ENCODE assay signal across 31 cellular contexts in genomic region chr2:46732127-46732526, GRCh38.
"Had no signal": no experiment of that assay in that cellular context is flagged by ENCODE, and none has a peak within 500 bp of the region (broad histone marks: within the 10 kb centered on the region; RNA-seq: fewer than 3 reads in every experiment).

No MANE protein-coding gene starts in this region.

- H3K9me3 ChIP-seq: breast epithelium, heart right ventricle, lower lobe of right lung, mucosa of descending colon, ovary, right lobe of liver, thoracic aorta had no signal

- H3K4me3 Mint-ChIP-seq: activated CD4-positive, alpha-beta memory T cell treated with anti-CD3 and anti-CD28 coated beads, Interleukin-2, amount 10 ng/mL, durations not matched to agents 7 days and 5 days; activated CD4-positive, alpha-beta T cell treated with anti-CD3 and anti-CD28 coated beads, Interleukin-2, amount 10 ng/mL, durations not matched to agents 24 days and 14 days; activated naive CD4-positive, alpha-beta T cell treated with anti-CD3 and anti-CD28 coated beads, Interleukin-2, amount 10 ng/mL, durations not matched to agents 7 days and 5 days; activated T-cell treated with anti-CD3 and anti-CD28 coated beads, Interleukin-2, amount 50 U/mL, for 24 hours; dendritic cell treated with granulocyte-macrophage colony-stimulating factor and Interleukin-4, amounts not matched to agents 40 ng/mL and 50 ng/mL, for 4 days; endodermal cell; natural killer cell treated with Interleukin-12 subunit alpha and Interleukin-12 subunit beta and Interleukin-15 and Interleukin-18, amount 100 ng/mL, for 72 hours; stimulated activated naive CD8-positive, alpha-beta T cell treated with anti-CD3 and anti-CD28 coated beads, Interleukin-15, Interleukin-2, amounts not matched to agents 100 ng/mL and 50 ng/mL, for 24 hours; T-helper 1 cell treated with Interleukin-12 subunit alpha and Interleukin-12 subunit beta and Interleukin-4 antibody, amounts not matched to agents 30 μg/mL and 1 μg/mL, for 36 hours had no signal

- H3K9me3 Mint-ChIP-seq: dendritic cell treated with granulocyte-macrophage colony-stimulating factor and Interleukin-4, amounts not matched to agents 40 ng/mL and 50 ng/mL, for 4 days; natural killer cell treated with Interleukin-12 subunit alpha and Interleukin-12 subunit beta and Interleukin-15 and Interleukin-18, amount 100 ng/mL, for 72 hours had no signal

- DNase-seq: activated CD4-positive, alpha-beta memory T cell treated with anti-CD3 and anti-CD28 coated beads, Interleukin-2, amount 10 ng/mL, durations not matched to agents 7 days and 5 days; activated CD4-positive, alpha-beta T cell treated with anti-CD3 and anti-CD28 coated beads, Interleukin-2, amount 10 ng/mL, durations not matched to agents 24 days and 14 days; activated CD4-positive, CD25-positive, alpha-beta regulatory T cell treated with anti-CD3 and anti-CD28 coated beads, Interleukin-2, amount 50 U/mL, for 72 hours; activated CD8-positive, alpha-beta memory T cell treated with anti-CD3 and anti-CD28 coated beads, Interleukin-2, amount 50 U/mL, for 48 hours; activated gamma-delta T cell; activated naive CD4-positive, alpha-beta T cell treated with anti-CD3 and anti-CD28 coated beads, Interleukin-2, amount 10 ng/mL, durations not matched to agents 7 days and 5 days; activated T-cell treated with anti-CD3 and anti-CD28 coated beads, Interleukin-2, amount 50 U/mL, for 24 hours; amygdala; central memory CD4-positive, alpha-beta T cell; endodermal cell; foreskin melanocyte; heart right ventricle; lower lobe of right lung; mesendoderm; mucosa of descending colon; ovary; right lobe of liver; stimulated activated CD4-positive, alpha-beta T cell treated with anti-CD3 and anti-CD28 coated beads, Interleukin-2, amount 100 ng/mL, for 48 hours; T1000; trophoblast cell; WERI-Rb-1 had no signal

- ATAC-seq: esophagus mucosa; heart right ventricle; left lobe of liver; lower lobe of right lung; mucosa of descending colon; natural killer cell treated with Interleukin-12 subunit alpha and Interleukin-12 subunit beta and Interleukin-15 and Interleukin-18, amount 100 ng/mL, for 72 hours; right lobe of liver had no signal

- H3K27ac Mint-ChIP-seq: activated CD4-positive, alpha-beta memory T cell treated with anti-CD3 and anti-CD28 coated beads, Interleukin-2, amount 10 ng/mL, durations not matched to agents 7 days and 5 days; activated CD4-positive, alpha-beta T cell treated with anti-CD3 and anti-CD28 coated beads, Interleukin-2, amount 10 ng/mL, durations not matched to agents 24 days and 14 days; activated naive CD4-positive, alpha-beta T cell treated with anti-CD3 and anti-CD28 coated beads, Interleukin-2, amount 10 ng/mL, durations not matched to agents 7 days and 5 days; activated T-cell treated with anti-CD3 and anti-CD28 coated beads, Interleukin-2, amount 50 U/mL, for 24 hours; dendritic cell treated with granulocyte-macrophage colony-stimulating factor and Interleukin-4, amounts not matched to agents 40 ng/mL and 50 ng/mL, for 4 days; endodermal cell; natural killer cell treated with Interleukin-12 subunit alpha and Interleukin-12 subunit beta and Interleukin-15 and Interleukin-18, amount 100 ng/mL, for 72 hours; progenitor cell of endocrine pancreas; stimulated activated naive CD8-positive, alpha-beta T cell treated with anti-CD3 and anti-CD28 coated beads, Interleukin-15, Interleukin-2, amounts not matched to agents 100 ng/mL and 50 ng/mL, for 24 hours; T-helper 1 cell treated with Interleukin-12 subunit alpha and Interleukin-12 subunit beta and Interleukin-4 antibody, amounts not matched to agents 30 μg/mL and 1 μg/mL, for 36 hours had no signal

- H3K4me1 ChIP-seq: breast epithelium had no signal

- H3K36me3 ChIP-seq: breast epithelium, heart right ventricle, lower lobe of right lung, ovary, right lobe of liver, thoracic aorta, WERI-Rb-1 had no signal

- H3K27me3 ChIP-seq: breast epithelium, heart right ventricle, ovary, right lobe of liver had no signal

- H3K27me3 Mint-ChIP-seq: activated CD4-positive, alpha-beta memory T cell treated with anti-CD3 and anti-CD28 coated beads, Interleukin-2, amount 10 ng/mL, durations not matched to agents 7 days and 5 days; activated CD4-positive, alpha-beta T cell treated with anti-CD3 and anti-CD28 coated beads, Interleukin-2, amount 10 ng/mL, durations not matched to agents 24 days and 14 days; activated naive CD4-positive, alpha-beta T cell treated with anti-CD3 and anti-CD28 coated beads, Interleukin-2, amount 10 ng/mL, durations not matched to agents 7 days and 5 days; activated T-cell treated with anti-CD3 and anti-CD28 coated beads, Interleukin-2, amount 50 U/mL, for 24 hours; dendritic cell treated with granulocyte-macrophage colony-stimulating factor and Interleukin-4, amounts not matched to agents 40 ng/mL and 50 ng/mL, for 4 days; natural killer cell treated with Interleukin-12 subunit alpha and Interleukin-12 subunit beta and Interleukin-15 and Interleukin-18, amount 100 ng/mL, for 72 hours; progenitor cell of endocrine pancreas; stimulated activated naive CD8-positive, alpha-beta T cell treated with anti-CD3 and anti-CD28 coated beads, Interleukin-15, Interleukin-2, amounts not matched to agents 100 ng/mL and 50 ng/mL, for 24 hours had no signal

- FAIRE-seq: urothelium cell line had no signal

- H3K36me3 Mint-ChIP-seq: natural killer cell treated with Interleukin-12 subunit alpha and Interleukin-12 subunit beta and Interleukin-15 and Interleukin-18, amount 100 ng/mL, for 72 hours had no signal

- H3K27ac ChIP-seq: breast epithelium, heart right ventricle, lower lobe of right lung, ovary, right lobe of liver, thoracic aorta, WERI-Rb-1 had no signal

- H3K4me3 ChIP-seq: breast epithelium, heart right ventricle, lower lobe of right lung, mucosa of descending colon, ovary, right lobe of liver, thoracic aorta had no signal
